In genomic region chr17:76792348-76792747, GRCh38 we compare ENCODE assay signal across 1 cellular context.
TF ChIP-seq lines count a peak whose summit lies in the region.

No MANE protein-coding gene starts in this region.

TF ChIP-seq in K562, 482 proteins besides CTCF, POLR2A, EP300 and RAD21:
- TF ChIP-seq ILK (tag; IDR thresholded peaks at IDR 0.05; ENCODE audit: borderline replicate concordance, low read depth) = no peak
- peak; percentile 79; the same call in 1 of the 2 replicates for TF ChIP-seq BCOR (IDR thresholded peaks at IDR 0.05)
- no peak for TF ChIP-seq THRAP3 (IDR thresholded peaks at IDR 0.05; ENCODE audit: borderline replicate concordance)
- no peak for TF ChIP-seq POLR3G (IDR thresholded peaks at IDR 0.05; ENCODE audit: extremely low read depth, insufficient read length, insufficient replicate concordance)
- 0 out of 2 replicates have a peak, but pooled peaks have one; percentile 23 for TF ChIP-seq ADNP (tag; IDR thresholded peaks at IDR 0.05)
- TF ChIP-seq CAMTA2 (CRISPR knock-in tag; conservative IDR thresholded peaks at IDR 0.05) = no peak
- TF ChIP-seq ZNF398 (CRISPR knock-in tag; IDR thresholded peaks at IDR 0.05) = no peak
- TF ChIP-seq RBM25 (IDR thresholded peaks at IDR 0.05; ENCODE audit: low read depth, low read length, severe bottlenecking) = peak; percentile 86
- no peak for TF ChIP-seq HOXB6 (CRISPR knock-in tag; IDR thresholded peaks at IDR 0.05; ENCODE audit: borderline replicate concordance)
- TF ChIP-seq MCM7 (IDR thresholded peaks at IDR 0.05) = no peak
- no peak for TF ChIP-seq ZNF232 (CRISPR knock-in tag; IDR thresholded peaks at IDR 0.05)
- no peak for TF ChIP-seq CEBPG (CRISPR knock-in tag; IDR thresholded peaks at IDR 0.05)
- TF ChIP-seq CEBPG (tag; conservative IDR thresholded peaks at IDR 0.05 in 1 of 2, IDR thresholded peaks at IDR 0.05 in 1 of 2) = no peak
- no peak for TF ChIP-seq NR2F6 (CRISPR knock-in tag; IDR thresholded peaks at IDR 0.05)
